22 cellular contexts compared by ENCODE assay signal in the genomic region with DNA sequence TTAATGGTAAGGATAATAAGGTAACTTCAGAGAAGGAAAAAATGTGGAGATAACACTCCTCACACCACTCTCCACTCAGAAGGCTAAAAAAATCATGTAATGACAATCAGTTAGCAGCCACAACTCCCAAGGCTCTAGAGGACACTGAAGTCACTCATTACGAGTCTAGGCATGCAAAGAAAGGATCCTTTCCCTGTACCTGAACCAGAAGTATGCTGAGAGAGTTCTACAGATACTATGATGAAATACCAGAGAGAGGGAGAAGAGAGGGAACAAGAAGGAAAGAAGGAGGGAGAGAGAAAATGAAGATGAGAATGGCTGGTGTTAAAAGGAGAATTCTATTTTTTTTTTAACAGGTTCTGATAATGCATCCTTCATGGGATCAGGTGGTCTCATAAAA.
A peak's percentile ranks its signal among the peaks of the same experiment; 100 is the strongest.
DNase-seq lines count a peak whose midpoint lies in the region; ATAC-seq, FAIRE-seq and TF ChIP-seq lines count a peak whose summit lies in the region.
"Had no signal": no experiment of that assay in that cellular context is flagged by ENCODE, and none has a peak within 500 bp of the region (broad histone marks: within the 10 kb centered on the region; RNA-seq: fewer than 3 reads in every experiment).

No MANE protein-coding gene starts in this region.

- no peak overlapping the region for H2BK5ac ChIP-seq in H9 (ENCODE audit: insufficient read length, low read length)
- no peak overlapping the region for H2BK5ac ChIP-seq in mesenchymal stem cell (ENCODE audit: low read depth, low read length, poor library complexity, severe bottlenecking)

- H3K79me1 ChIP-seq in H9 (ENCODE audit: insufficient read depth, low read depth, low read length, poor library complexity, severe bottlenecking) (no peaks in the 10 kb centered on the region), mesenchymal stem cell (replicated peaks; ENCODE audit: low read length, poor library complexity, severe bottlenecking) (peaks cover 22% of the 10 kb centered on the region)

- RAD21 ChIA-PET in GM12878 (lab: Charles Lee; ENCODE audit: unreplicated experiment), result no interaction called here

- H4K5ac ChIP-seq in H9 (ENCODE audit: insufficient read length, low read depth, low read length), result no peak overlapping the region

- H2BK120ac ChIP-seq in H9 (ENCODE audit: low read depth, low read length, poor library complexity, severe bottlenecking), result no peak overlapping the region
- H2BK120ac ChIP-seq in mesenchymal stem cell (ENCODE audit: low read depth, low read length), result no peak overlapping the region

- TF ChIP-seq RAD21 in GM12878 (IDR thresholded peaks at IDR 0.05; ENCODE audit: insufficient read depth, low read depth, low read length), result no peak

- H3K4ac ChIP-seq in H9 (ENCODE audit: low read depth, low read length) (no peak overlapping the region), mesenchymal stem cell (ENCODE audit: low read depth in 1 of 2, low read length in 2 of 2) (no peak overlapping the region)

- no peak overlapping the region for H3K18ac ChIP-seq in H9 (ENCODE audit: insufficient read length, low read depth, low read length)
- H3K18ac ChIP-seq in mesenchymal stem cell (ENCODE audit: low read depth in 1 of 2, low read length in 2 of 2), result no peak overlapping the region

- H3K23ac ChIP-seq in H9 (ENCODE audit: insufficient read length, low read depth, low read length) (no peak overlapping the region), mesenchymal stem cell (ENCODE audit: low read length in 2 of 2) (no peak overlapping the region)

- no peaks in the 10 kb centered on the region for H4K20me1 ChIP-seq in H9 (ENCODE audit: control insufficient read depth, insufficient read depth, insufficient read length)
- H4K20me1 ChIP-seq in GM12878 (ENCODE audit: control insufficient read depth, insufficient read depth), result no peaks in the 10 kb centered on the region

- H3K36me3 ChIP-seq in CD4-positive, CD25-positive, alpha-beta regulatory T cell (ENCODE audit: control insufficient read depth, insufficient read depth, low read length), result peaks cover 2% of the 10 kb centered on the region
- H3K36me3 ChIP-seq in GM12878 (ENCODE audit: control insufficient read depth in 2 of 2, insufficient read depth in 2 of 2, low read length in 1 of 2), result no peaks in the 10 kb centered on the region
- peaks cover 3 to 8% of the 10 kb centered on the region in 2 experiments for H3K36me3 ChIP-seq in mesenchymal stem cell (ENCODE audit: control insufficient read depth in 1 of 2, insufficient read depth in 2 of 2, low read depth in 1 of 2, low read length in 2 of 2)

- SMC1A ChIA-PET in GM12878 (lab: Charles Lee; ENCODE audit: uncharacterized antibody, unreplicated experiment), result interaction anchor here (0.7 to 1.4 kb wide), 7 partner anchors 8 to 69 kb away, joined by 3 to 8 read pairs (median 3); no protein-coding TSS in a partner anchor

- intact Hi-C loops in GM12878 (cut with micrococcal nuclease; ENCODE audit: unreplicated experiment), result no loop called here

- H2AK5ac ChIP-seq in H9 (ENCODE audit: insufficient read length, low read length), result no peak overlapping the region
- H2AK5ac ChIP-seq in mesenchymal stem cell (ENCODE audit: low read length, severe bottlenecking), result no peak overlapping the region

- no peak overlapping the region for H3K14ac ChIP-seq in H9 (ENCODE audit: insufficient read depth, low read length)
- H3K14ac ChIP-seq in mesenchymal stem cell (ENCODE audit: low read length in 2 of 2), result no peak overlapping the region

- no peak overlapping the region for H3K4me3 ChIP-seq in CD4-positive, CD25-positive, alpha-beta regulatory T cell (ENCODE audit: low read depth, low read length)
- H3K4me3 ChIP-seq in GM12878 (no peak overlapping the region), mesenchymal stem cell (ENCODE audit: insufficient read depth in 1 of 2, low read depth in 1 of 2, low read length in 2 of 2) (no peak overlapping the region)
- H3K4me3 ChIP-seq: K562 had no signal

- DNase-seq in CD4-positive, CD25-positive, alpha-beta regulatory T cell, result no peak
- DNase-seq in H9, result no peak
- DNase-seq in GM12878 (ENCODE audit: low read depth, low spot score), result no peak
- no peak for DNase-seq in mesenchymal stem cell
- no peak for DNase-seq in NCI-H187 treated with DMSO at 0.1 percent for 48 hours (lab: John Stamatoyannopoulos, UW)
- no peak for DNase-seq in GM20000 (ENCODE audit: low spot score)
- DNase-seq: DMS53, H7, HFFc6, Kasumi-1, MV-4-11, NCI-H1105, NCI-H1436 treated with DMSO at 0.1 percent for 48 hours, NCI-H1930, NCI-H524, NCI-H774, SK-N-SH, SW 1271 had no signal

- WGBS in H9 (ENCODE audit: extremely low coverage, insufficient read length, low lambda C conversion rate), result no CpG with 5 or more reads among the region's 1 CpG
- WGBS in GM12878 (ENCODE audit: insufficient coverage, insufficient replicate concordance, low lambda C conversion rate, missing lambda C conversion rate), result 0% methylated on average over 1 of the region's 1 CpG
- WGBS in mesenchymal stem cell, result 92% methylated on average over 1 of the region's 1 CpG

- H3K4me3 Mint-ChIP-seq in CD4-positive, CD25-positive, alpha-beta regulatory T cell, result no peak overlapping the region
- H3K4me3 Mint-ChIP-seq in H9, result no peak overlapping the region
- H3K4me3 Mint-ChIP-seq: HFFc6 had no signal

- H3K4me2 ChIP-seq in H9 (ENCODE audit: insufficient read depth, insufficient read length, low read length), result no peak overlapping the region
- no peak overlapping the region for H3K4me2 ChIP-seq in GM12878 (ENCODE audit: control insufficient read depth, insufficient read depth)
- H3K4me2 ChIP-seq in mesenchymal stem cell (ENCODE audit: low read length, poor library complexity, severe bottlenecking), result no peak overlapping the region
- H3K4me2 ChIP-seq: SK-N-SH had no signal

- no peak for TF ChIP-seq EP300 in GM12878 (IDR thresholded peaks at IDR 0.05; ENCODE audit: borderline replicate concordance in 1 of 2, control insufficient read depth in 1 of 2, low read depth in 2 of 2, low read length in 2 of 2)

- no peak overlapping the region for H2BK20ac ChIP-seq in H9 (ENCODE audit: low read depth, low read length, poor library complexity, severe bottlenecking)

- no peaks in the 10 kb centered on the region for H3K9me3 ChIP-seq in CD4-positive, CD25-positive, alpha-beta regulatory T cell (ENCODE audit: control insufficient read depth in 2 of 2, low read length in 2 of 2)
- no peaks in the 10 kb centered on the region for H3K9me3 ChIP-seq in H9 (ENCODE audit: control insufficient read depth, low read depth, low read length)
- no peaks in the 10 kb centered on the region for H3K9me3 ChIP-seq in GM12878 (replicated peaks; ENCODE audit: control insufficient read depth, insufficient read depth, low read length)
- no peaks in the 10 kb centered on the region for H3K9me3 ChIP-seq in mesenchymal stem cell (ENCODE audit: control insufficient read depth, low read length)
- H3K9me3 ChIP-seq: SK-N-SH had no signal

- no peaks in the 10 kb centered on the region for H3K79me2 ChIP-seq in H9 (ENCODE audit: insufficient read depth, low read length)
- H3K79me2 ChIP-seq in GM12878 (ENCODE audit: control insufficient read depth, insufficient read depth, low read length), result no peaks in the 10 kb centered on the region

- peaks cover 0 to 1% (median 0%) of the 10 kb centered on the region in 7 donors for H3K9me3 Mint-ChIP-seq in CD4-positive, CD25-positive, alpha-beta regulatory T cell
- no peaks in the 10 kb centered on the region for H3K9me3 Mint-ChIP-seq in H9
- H3K9me3 Mint-ChIP-seq: HFFc6 had no signal

- no TSS peak for BruUV-seq in GM12878 (replicated peaks; lab: Mats Ljungman, UMichigan)

- H3K36me3 Mint-ChIP-seq in CD4-positive, CD25-positive, alpha-beta regulatory T cell, result peaks cover 15% of the 10 kb centered on the region
- H3K36me3 Mint-ChIP-seq in H9 (ENCODE audit: insufficient read depth in 1 of 3, low read depth in 3 of 3), result peaks cover 0 to 7% (median 0%) of the 10 kb centered on the region in 3 experiments; a peak in 2 of 7 replicates

- POLR2A ChIA-PET in GM12878 (lab: Charles Lee), result no interaction called here

- TF ChIP-seq CTCF in H9 (conservative IDR thresholded peaks at IDR 0.05), result no peak
- TF ChIP-seq CTCF in GM12878 (IDR thresholded peaks at IDR 0.05 in 2 of 3, conservative IDR thresholded peaks at IDR 0.05 in 1 of 3; ENCODE audit: control insufficient read depth in 2 of 3, extremely low read depth in 1 of 3, insufficient read depth in 1 of 3, low read depth in 3 of 3, low read length in 3 of 3), result no peak
- TF ChIP-seq CTCF in GM20000 (IDR thresholded peaks at IDR 0.05; ENCODE audit: extremely low read depth, missing control alignments), result no peak

- no peak for FAIRE-seq in GM12878 (lab: Jason Lieb, UNC)
- FAIRE-seq: GM19239, HTR-8/SVneo, K562 had no signal

- no peak overlapping the region for H4K91ac ChIP-seq in H9 (ENCODE audit: insufficient read length, low read depth, low read length)
- no peak overlapping the region for H4K91ac ChIP-seq in mesenchymal stem cell (ENCODE audit: low read length)

- no peaks in the 10 kb centered on the region for H3K27me3 Mint-ChIP-seq in CD4-positive, CD25-positive, alpha-beta regulatory T cell
- H3K27me3 Mint-ChIP-seq in H9 (ENCODE audit: low read depth), result no peaks in the 10 kb centered on the region; the same call in 1 of the 2 replicates

- H2BK15ac ChIP-seq in H9 (ENCODE audit: low read depth, low read length) (no peak overlapping the region), mesenchymal stem cell (ENCODE audit: low read depth, poor library complexity, severe bottlenecking) (no peak overlapping the region)

- H3K56ac ChIP-seq in H9 (ENCODE audit: insufficient read length, low read depth, low read length), result no peak overlapping the region

- CTCF ChIA-PET in GM12878 (lab: Yijun Ruan, JAX), result interaction anchor here (1.2 kb wide), 1 partner anchor 11 kb away, joined by 3 read pairs; no protein-coding TSS in a partner anchor

- ATAC-seq in CD4-positive, CD25-positive, alpha-beta regulatory T cell (ENCODE audit: low read depth in 2 of 2), result no peak
- ATAC-seq in GM12878 (no peak; the same call in 2 of the 3 replicates), GM19397 (IDR thresholded peaks at IDR 0.05; ENCODE audit: unreplicated experiment) (no peak)
- ATAC-seq: K562 had no signal

- in situ Hi-C loops in GM12878 (cut with MboI), result no loop called here

- no peak overlapping the region for H3T11ph ChIP-seq in H9 (ENCODE audit: low read length)

- H2BK12ac ChIP-seq in H9 (ENCODE audit: insufficient read length, low read depth, low read length) (no peak overlapping the region), mesenchymal stem cell (ENCODE audit: low read length in 2 of 2) (no peak overlapping the region)

- TF ChIP-seq POLR2A in GM12878 (IDR thresholded peaks at IDR 0.05; ENCODE audit: low read depth, low read length), result no peak

- H3K9ac ChIP-seq in H9 (ENCODE audit: extremely low read depth, insufficient read length, low read length) (no peak overlapping the region), GM12878 (ENCODE audit: control insufficient read depth, insufficient read depth, low read length) (no peak overlapping the region), mesenchymal stem cell (ENCODE audit: low read length) (no peak overlapping the region)
- H3K9ac ChIP-seq: SK-N-SH had no signal

- H2AFZ ChIP-seq in H9 (ENCODE audit: low read length) (no peak overlapping the region), GM12878 (ENCODE audit: control insufficient read depth, low read depth, low read length) (no peak overlapping the region), mesenchymal stem cell (ENCODE audit: low read depth, low read length) (no peak overlapping the region)

- H3K4me1 ChIP-seq in CD4-positive, CD25-positive, alpha-beta regulatory T cell (ENCODE audit: control insufficient read depth, insufficient read depth, low read length, poor library complexity, severe bottlenecking), result no peaks in the 10 kb centered on the region
- H3K4me1 ChIP-seq in H9 (ENCODE audit: insufficient read depth, low read length), result no peaks in the 10 kb centered on the region
- no peaks in the 10 kb centered on the region for H3K4me1 ChIP-seq in GM12878 (ENCODE audit: control insufficient read depth, insufficient read depth, low read length)
- H3K4me1 ChIP-seq in mesenchymal stem cell (ENCODE audit: control insufficient read depth, insufficient read depth, low read depth, low read length), result peaks cover 2% of the 10 kb centered on the region

- H4K8ac ChIP-seq in H9 (replicated peaks; ENCODE audit: insufficient read length, low read depth, low read length), result no peak overlapping the region
- no peak overlapping the region for H4K8ac ChIP-seq in mesenchymal stem cell (ENCODE audit: low read length)

- no peak overlapping the region for H3K27ac ChIP-seq in CD4-positive, CD25-positive, alpha-beta regulatory T cell (ENCODE audit: insufficient read depth, low read length, poor library complexity, severe bottlenecking)
- no peak overlapping the region for H3K27ac ChIP-seq in H9 (ENCODE audit: insufficient read length, low read depth, low read length)
- no peak overlapping the region for H3K27ac ChIP-seq in GM12878 (ENCODE audit: control insufficient read depth, insufficient read depth)
- H3K27ac ChIP-seq in mesenchymal stem cell (ENCODE audit: low read length, poor library complexity, severe bottlenecking), result peak overlapping the region; percentile 24

- H3K4me1 Mint-ChIP-seq in CD4-positive, CD25-positive, alpha-beta regulatory T cell, result peaks cover 0 to 26% (median 19%) of the 10 kb centered on the region in 4 donors
- H3K4me1 Mint-ChIP-seq in H9, result peaks cover 3 to 4% of the 10 kb centered on the region in 2 experiments

- peak overlapping the region in 2 of 3 donors; percentile 4 to 33 for H3K27ac Mint-ChIP-seq in CD4-positive, CD25-positive, alpha-beta regulatory T cell
- peak overlapping the region in 2 of 3 experiments; percentile 83; a peak in 3 of 7 replicates for H3K27ac Mint-ChIP-seq in H9
- H3K27ac Mint-ChIP-seq: HFFc6 had no signal

- no peaks in the 10 kb centered on the region for H3K23me2 ChIP-seq in H9 (ENCODE audit: insufficient read length, low read depth, low read length, poor library complexity, severe bottlenecking)

- H3K27me3 ChIP-seq in CD4-positive, CD25-positive, alpha-beta regulatory T cell (ENCODE audit: control insufficient read depth, insufficient read depth, low read length), result no peaks in the 10 kb centered on the region
- H3K27me3 ChIP-seq in H9 (ENCODE audit: insufficient read depth, low read length) (no peaks in the 10 kb centered on the region), GM12878 (replicated peaks in 1 of 2; ENCODE audit: control insufficient read depth in 2 of 2, insufficient read depth in 2 of 2, low read length in 1 of 2) (no peaks in the 10 kb centered on the region), mesenchymal stem cell (ENCODE audit: control insufficient read depth in 1 of 2, insufficient read depth in 1 of 2, low read length in 2 of 2) (no peaks in the 10 kb centered on the region)
